Comparison of ENCODE assay signal across 10 cellular contexts in the genomic region with DNA sequence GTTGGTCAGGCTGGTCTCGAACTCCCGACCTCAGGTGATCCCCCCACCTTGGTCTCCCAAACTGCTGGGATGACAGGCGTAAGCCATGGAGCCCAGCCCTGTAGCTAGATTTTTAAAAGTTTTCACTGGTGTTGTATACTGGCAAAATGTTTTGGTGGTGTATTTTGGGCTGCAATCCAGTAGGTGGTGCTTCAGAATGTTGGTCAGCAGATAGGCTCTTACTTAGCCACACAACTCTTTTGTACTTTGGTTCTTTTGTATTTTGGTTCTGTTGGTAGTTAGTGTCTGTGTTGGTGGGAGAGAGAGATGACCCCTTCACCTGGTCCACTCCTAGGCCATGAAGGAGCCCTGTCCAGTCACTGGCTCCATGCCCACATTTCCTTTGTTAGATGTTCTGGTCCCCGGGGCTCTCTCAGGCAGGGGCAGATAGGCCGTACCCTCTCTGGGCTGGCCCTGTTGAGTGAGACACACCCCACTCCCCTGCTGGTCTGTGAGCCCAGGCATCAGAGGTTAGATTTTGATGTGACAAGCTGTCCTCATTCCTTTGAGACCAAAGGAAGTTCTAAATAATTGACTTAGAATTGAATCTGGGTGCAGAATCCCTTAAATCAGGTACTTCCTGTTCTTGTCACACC.
A peak's percentile ranks its signal among the peaks of the same experiment; 100 is the strongest.
DNase-seq lines count a peak whose midpoint lies in the region; ATAC-seq, FAIRE-seq and TF ChIP-seq lines count a peak whose summit lies in the region.
"Had no signal": no experiment of that assay in that cellular context is flagged by ENCODE, and none has a peak within 500 bp of the region (broad histone marks: within the 10 kb centered on the region; RNA-seq: fewer than 3 reads in every experiment).

No MANE protein-coding gene starts in this region.

- WGBS in psoas muscle, 3 donors = 86 to 96% (median 93%) methylated on average over 5 of the region's 5 CpGs

- H3K27ac ChIP-seq in psoas muscle = no peak overlapping the region
- H3K27ac ChIP-seq: BLaER1 treated with 17β-estradiol and CSF1 and Interleukin-3, amounts not matched to agents 10 nM and 100 nM had no signal

- no peaks in the 10 kb centered on the region for H3K36me3 ChIP-seq in psoas muscle (ENCODE audit: insufficient read depth in 1 of 2, low read depth in 1 of 2)

- H3K9me3 ChIP-seq in psoas muscle = peaks cover 9% of the 10 kb centered on the region

- H3K4me3 ChIP-seq in cardiac fibroblast (replicated peaks in 1 of 2; ENCODE audit: low read depth in 2 of 2, low read length in 2 of 2) (no peak overlapping the region), psoas muscle (no peak overlapping the region)
- H3K4me3 ChIP-seq: BLaER1 treated with 17β-estradiol and CSF1 and Interleukin-3, amounts not matched to agents 10 nM and 100 nM had no signal

- DNase-seq in NCI-H82 (lab: John Stamatoyannopoulos, UW) = peak; percentile 15
- DNase-seq in NCI-H82 treated with DMSO at 0.1 percent for 48 hours (lab: John Stamatoyannopoulos, UW; ENCODE audit: unreplicated experiment) = no peak
- DNase-seq in HTR-8/SVneo (ENCODE audit: insufficient read length, low spot score) = peak; percentile 24
- DNase-seq in cardiac fibroblast (ENCODE audit: low read depth in 2 of 2) = peak; percentile 68 to 70
- DNase-seq in pulmonary artery endothelial cell (ENCODE audit: low read depth, low spot score) = peak; percentile 7
- no peak for DNase-seq in dedifferentiated amniotic fluid mesenchymal stem cell (ENCODE audit: extremely low spot score)
- DNase-seq in activated gamma-delta T cell treated with Interleukin-2 at 50 U/mL for 16 hours = no peak
- DNase-seq in psoas muscle = no peak

- no peaks in the 10 kb centered on the region for H3K27me3 ChIP-seq in psoas muscle (ENCODE audit: insufficient read depth in 3 of 3, low read length in 2 of 3)
- H3K27me3 ChIP-seq: BLaER1 treated with 17β-estradiol and CSF1 and Interleukin-3, amounts not matched to agents 10 nM and 100 nM had no signal

- TF ChIP-seq CTCF in cardiac fibroblast (IDR thresholded peaks at IDR 0.05; ENCODE audit: low read depth, low read length) = peak; percentile 65
- no peak for TF ChIP-seq CTCF in psoas muscle (IDR thresholded peaks at IDR 0.05)

- intact Hi-C loops in psoas muscle (cut with DNase I) = no loop called here

- no peak for ATAC-seq in psoas muscle
- ATAC-seq: naive thymus-derived CD8-positive, alpha-beta T cell had no signal

- no peak for FAIRE-seq in HTR-8/SVneo (lab: Jason Lieb, UNC)

- peaks cover 1% of the 10 kb centered on the region for H3K4me1 ChIP-seq in psoas muscle

Comparison
In these comparisons a context has a peak if more than half of its experiments do, and no peak if none do; other contexts are left out.
1. DNase-seq: peak in NCI-H82 (single experiment), HTR-8/SVneo (single experiment), cardiac fibroblast (2 of 2) and pulmonary artery endothelial cell (single experiment); none in NCI-H82 treated with DMSO at 0.1 percent for 48 hours (single experiment), dedifferentiated amniotic fluid mesenchymal stem cell (single experiment), activated gamma-delta T cell treated with Interleukin-2 at 50 U/mL for 16 hours (single experiment) and psoas muscle (0 of 2).